18 cellular contexts compared by ENCODE assay signal in genomic region chr16:23966577-23966976, GRCh38.
DNase-seq lines count a peak whose midpoint lies in the region; ATAC-seq and TF ChIP-seq lines count a peak whose summit lies in the region.
"Had no signal": no experiment of that assay in that cellular context is flagged by ENCODE, and none has a peak within 500 bp of the region (broad histone marks: within the 10 kb centered on the region; RNA-seq: fewer than 3 reads in every experiment).

No MANE protein-coding gene starts in this region.

- POLR2A ChIA-PET in activated CD4-positive, alpha-beta T cell treated with anti-CD3 and anti-CD28 coated beads for 36 hours (lab: Charles Lee): interaction anchor here (0.6 kb wide), 1 partner anchor 16 kb away, joined by 3 read pairs; no protein-coding TSS in a partner anchor
- POLR2A ChIA-PET in activated CD8-positive, alpha-beta T cell treated with anti-CD3 and anti-CD28 coated beads, Interleukin-2, amount 10 ng/mL, durations not matched to agents 7 days and 5 days (lab: Charles Lee): no interaction called here

- peaks cover 32% of the 10 kb centered on the region for H3K4me1 Mint-ChIP-seq in T-helper 17 cell
- peaks cover 56% of the 10 kb centered on the region for H3K4me1 Mint-ChIP-seq in activated CD4-positive, alpha-beta T cell treated with anti-CD3 and anti-CD28 coated beads for 36 hours
- H3K4me1 Mint-ChIP-seq in activated CD8-positive, alpha-beta T cell treated with anti-CD3 and anti-CD28 coated beads, Interleukin-2, amount 10 ng/mL, durations not matched to agents 7 days and 5 days (ENCODE audit: low read depth): peaks cover 46% of the 10 kb centered on the region

- BruUV-seq in mammary epithelial cell (replicated peaks; lab: Mats Ljungman, UMichigan): no TSS peak

- H3K79me2 ChIP-seq in DND-41 (ENCODE audit: insufficient read depth, low read length): peaks cover 46% of the 10 kb centered on the region
- no peaks in the 10 kb centered on the region for H3K79me2 ChIP-seq in mammary epithelial cell (ENCODE audit: insufficient read depth, low read length)

- H3K9me3 ChIP-seq in DND-41 (ENCODE audit: insufficient read depth, low read length, severe bottlenecking): no peaks in the 10 kb centered on the region
- H3K9me3 ChIP-seq in T-helper 17 cell (ENCODE audit: control insufficient read depth, low read length, poor library complexity, severe bottlenecking): no peaks in the 10 kb centered on the region
- no peaks in the 10 kb centered on the region for H3K9me3 ChIP-seq in mammary epithelial cell (replicated peaks; ENCODE audit: insufficient read depth, low read length)
- H3K9me3 ChIP-seq: Peyer's patch had no signal

- peaks cover 6% of the 10 kb centered on the region for H3K36me3 Mint-ChIP-seq in T-helper 17 cell (ENCODE audit: low read depth)
- H3K36me3 Mint-ChIP-seq in activated CD4-positive, alpha-beta T cell treated with anti-CD3 and anti-CD28 coated beads for 36 hours (ENCODE audit: low read depth): peaks cover 25% of the 10 kb centered on the region
- peaks cover 38% of the 10 kb centered on the region for H3K36me3 Mint-ChIP-seq in activated CD8-positive, alpha-beta T cell treated with anti-CD3 and anti-CD28 coated beads, Interleukin-2, amount 10 ng/mL, durations not matched to agents 7 days and 5 days (ENCODE audit: low read depth)

- H3K4me3 Mint-ChIP-seq in T-helper 17 cell: no peak overlapping the region
- no peak overlapping the region for H3K4me3 Mint-ChIP-seq in activated CD4-positive, alpha-beta T cell treated with anti-CD3 and anti-CD28 coated beads for 36 hours
- no peak overlapping the region for H3K4me3 Mint-ChIP-seq in activated CD8-positive, alpha-beta T cell treated with anti-CD3 and anti-CD28 coated beads, Interleukin-2, amount 10 ng/mL, durations not matched to agents 7 days and 5 days
- H3K4me3 Mint-ChIP-seq: H9 had no signal

- no peaks in the 10 kb centered on the region for H3K27me3 ChIP-seq in DND-41 (ENCODE audit: insufficient read depth, low read length, poor library complexity)
- no peaks in the 10 kb centered on the region for H3K27me3 ChIP-seq in mammary epithelial cell (ENCODE audit: insufficient read depth, low read length)
- H3K27me3 ChIP-seq: Peyer's patch had no signal

- WGBS in mammary epithelial cell (ENCODE audit: low coverage, missing lambda C conversion rate): 53% methylated on average over 3 of the region's 4 CpGs

- H3K4me1 ChIP-seq in DND-41 (ENCODE audit: insufficient read depth, low read length): peaks cover 32% of the 10 kb centered on the region
- H3K4me1 ChIP-seq in mammary epithelial cell (ENCODE audit: insufficient read depth, low read length): no peaks in the 10 kb centered on the region
- H3K4me1 ChIP-seq: Peyer's patch had no signal

- DNase-seq in AML-193 (lab: John Stamatoyannopoulos, UW) (peak; percentile 9 to 12), DND-41 (no peak), T-helper 17 cell (no peak), islet precursor cell (peak; percentile 13), mammary epithelial cell (no peak)
- DNase-seq in activated CD4-positive, alpha-beta T cell treated with anti-CD3 and anti-CD28 coated beads for 36 hours: no peak
- DNase-seq in activated CD8-positive, alpha-beta T cell treated with anti-CD3 and anti-CD28 coated beads, Interleukin-2, amount 10 ng/mL, durations not matched to agents 7 days and 5 days: no peak
- DNase-seq: DMS 273 treated with DMSO at 0.1 percent for 48 hours, EL, H9, NCI-H1694, NCI-H2107, NCI-H226, NCI-H526, Peyer's patch, Right ventricle myocardium superior had no signal

- peaks cover 2% of the 10 kb centered on the region; the same call in 1 of the 2 replicates for H4K20me1 ChIP-seq in DND-41 (ENCODE audit: insufficient read depth, low read length)
- no peaks in the 10 kb centered on the region for H4K20me1 ChIP-seq in mammary epithelial cell (ENCODE audit: insufficient read depth, low read length)

- H3K4me3 ChIP-seq in DND-41 (ENCODE audit: low read depth in 1 of 2, low read length in 2 of 2): peak overlapping the region in 1 of 2 experiments; percentile 36; a peak in 1 of 4 replicates
- H3K4me3 ChIP-seq in mammary epithelial cell (replicated peaks in 1 of 3; ENCODE audit: insufficient read depth in 1 of 3, low read depth in 2 of 3, low read length in 3 of 3): no peak overlapping the region
- H3K4me3 ChIP-seq: Peyer's patch had no signal

- dilution Hi-C loops in mammary epithelial cell (cut with HindIII; ENCODE audit: low sequenced_read_pairs): loop anchor here (5.0 kb wide), 1 partner anchor 34 kb away; no protein-coding TSS in a partner anchor

- peak; percentile 17 for ATAC-seq in DND-41 (ENCODE audit: insufficient read depth, low read depth)
- no peak for ATAC-seq in T-helper 17 cell
- ATAC-seq in activated CD4-positive, alpha-beta T cell treated with anti-CD3 and anti-CD28 coated beads for 36 hours: no peak
- ATAC-seq in HG03175 (IDR thresholded peaks at IDR 0.05; ENCODE audit: unreplicated experiment): no peak
- ATAC-seq in activated CD8-positive, alpha-beta T cell treated with anti-CD3 and anti-CD28 coated beads, Interleukin-2, amount 10 ng/mL, durations not matched to agents 7 days and 5 days: no peak
- ATAC-seq: SK-N-SH treated with all-trans-retinoic acid at 6 μM for 48 hours had no signal

- H3K9ac ChIP-seq in DND-41 (ENCODE audit: low read depth, low read length) (peak overlapping the region; percentile 36), mammary epithelial cell (ENCODE audit: insufficient read depth, low read length) (no peak overlapping the region)

- in situ Hi-C loops in mammary epithelial cell (cut with MboI; ENCODE audit: low sequenced_read_pairs in 2 of 2): no loop called here

- H3K4me2 ChIP-seq in DND-41 (ENCODE audit: insufficient read depth, low read length): peak overlapping the region; percentile 59
- H3K4me2 ChIP-seq in mammary epithelial cell (ENCODE audit: insufficient read depth, low read depth, low read length): no peak overlapping the region

- H3K27me3 Mint-ChIP-seq in T-helper 17 cell: no peaks in the 10 kb centered on the region
- H3K27me3 Mint-ChIP-seq in activated CD4-positive, alpha-beta T cell treated with anti-CD3 and anti-CD28 coated beads for 36 hours: no peaks in the 10 kb centered on the region
- H3K27me3 Mint-ChIP-seq in activated CD8-positive, alpha-beta T cell treated with anti-CD3 and anti-CD28 coated beads, Interleukin-2, amount 10 ng/mL, durations not matched to agents 7 days and 5 days (ENCODE audit: low read depth): no peaks in the 10 kb centered on the region

- no peak overlapping the region for H2AFZ ChIP-seq in DND-41 (ENCODE audit: low read depth, low read length)
- H2AFZ ChIP-seq in mammary epithelial cell (ENCODE audit: low read depth, low read length): no peak overlapping the region

- H3K36me3 ChIP-seq in DND-41 (ENCODE audit: insufficient read depth, low read length): peaks cover 13% of the 10 kb centered on the region
- no peaks in the 10 kb centered on the region for H3K36me3 ChIP-seq in mammary epithelial cell (ENCODE audit: insufficient read depth, low read length)
- H3K36me3 ChIP-seq: Peyer's patch had no signal

- no peaks in the 10 kb centered on the region for H3K9me3 Mint-ChIP-seq in activated CD4-positive, alpha-beta T cell treated with anti-CD3 and anti-CD28 coated beads for 36 hours (ENCODE audit: low read depth)
- H3K9me3 Mint-ChIP-seq in activated CD8-positive, alpha-beta T cell treated with anti-CD3 and anti-CD28 coated beads, Interleukin-2, amount 10 ng/mL, durations not matched to agents 7 days and 5 days (ENCODE audit: insufficient read depth): no peaks in the 10 kb centered on the region
- H3K9me3 Mint-ChIP-seq: H9 had no signal

- peak overlapping the region; percentile 79 for H3K27ac Mint-ChIP-seq in T-helper 17 cell
- no peak overlapping the region for H3K27ac Mint-ChIP-seq in activated CD4-positive, alpha-beta T cell treated with anti-CD3 and anti-CD28 coated beads for 36 hours
- no peak overlapping the region for H3K27ac Mint-ChIP-seq in activated CD8-positive, alpha-beta T cell treated with anti-CD3 and anti-CD28 coated beads, Interleukin-2, amount 10 ng/mL, durations not matched to agents 7 days and 5 days

- CTCF ChIA-PET in activated CD4-positive, alpha-beta T cell treated with anti-CD3 and anti-CD28 coated beads for 36 hours (lab: Charles Lee): interaction anchor here (1.1 to 2.7 kb wide), 3 partner anchors 11 to 43 kb away, joined by 4 to 12 read pairs (median 8); no protein-coding TSS in a partner anchor
- CTCF ChIA-PET in mammary epithelial cell (lab: Charles Lee; ENCODE audit: low non-redundant PET): no interaction called here
- CTCF ChIA-PET in activated CD8-positive, alpha-beta T cell treated with anti-CD3 and anti-CD28 coated beads, Interleukin-2, amount 10 ng/mL, durations not matched to agents 7 days and 5 days (lab: Charles Lee): interaction anchor here (0.7 to 2.5 kb wide), 5 partner anchors 35 to 163 kb away, joined by 3 to 7 read pairs (median 3); no protein-coding TSS in a partner anchor

- TF ChIP-seq CTCF in DND-41 (IDR thresholded peaks at IDR 0.05; ENCODE audit: borderline replicate concordance, extremely low read depth, low read length, poor library complexity, severe bottlenecking): no peak
- TF ChIP-seq CTCF in mammary epithelial cell (conservative IDR thresholded peaks at IDR 0.05 in 1 of 2, IDR thresholded peaks at IDR 0.05 in 1 of 2; ENCODE audit: extremely low read depth in 1 of 2, insufficient read depth in 1 of 2, low read depth in 1 of 2, low read length in 2 of 2): no peak

- intact Hi-C loops in activated CD4-positive, alpha-beta T cell treated with anti-CD3 and anti-CD28 coated beads for 36 hours (cut with DNase I, micrococcal nuclease): no loop called here
- intact Hi-C loops in mammary epithelial cell (cut with micrococcal nuclease): no loop called here

- peak overlapping the region; percentile 81 for H3K27ac ChIP-seq in DND-41 (ENCODE audit: low read length)
- no peak overlapping the region for H3K27ac ChIP-seq in mammary epithelial cell (ENCODE audit: insufficient read depth, low read depth, low read length)
- H3K27ac ChIP-seq: Peyer's patch had no signal

Comparison
In these comparisons a context has a peak if more than half of its experiments do, and no peak if none do; other contexts are left out.
1. DNase-seq: peak in AML-193 (2 of 2) and islet precursor cell (single experiment); none in DND-41 (single experiment), T-helper 17 cell (0 of 3), activated CD4-positive, alpha-beta T cell treated with anti-CD3 and anti-CD28 coated beads for 36 hours (single experiment), mammary epithelial cell (single experiment) and activated CD8-positive, alpha-beta T cell treated with anti-CD3 and anti-CD28 coated beads, Interleukin-2, amount 10 ng/mL, durations not matched to agents 7 days and 5 days (single experiment).